Comparison of ENCODE assay signal across 1 cellular context in the genomic region with DNA sequence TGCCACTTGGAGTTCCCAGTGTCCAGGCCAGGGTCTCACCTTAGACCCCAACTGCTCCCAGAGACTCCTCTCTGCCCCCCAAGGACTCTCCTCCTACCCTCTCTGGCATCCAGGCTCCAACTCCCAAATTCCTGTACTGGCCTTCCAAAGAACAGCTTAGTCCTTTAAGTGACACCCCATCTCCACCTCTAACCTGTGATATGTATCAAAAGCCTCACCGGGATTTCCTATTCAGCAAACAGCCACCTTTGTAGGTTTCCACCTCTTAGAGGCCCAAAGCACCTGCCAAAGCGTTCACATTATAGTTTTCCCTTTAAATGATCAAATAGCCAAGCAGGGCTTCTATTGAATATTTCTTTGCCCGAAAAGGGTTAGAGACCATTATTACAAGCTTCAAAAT.
TF ChIP-seq lines count a peak whose summit lies in the region.

No MANE protein-coding gene starts in this region.

TF ChIP-seq in HepG2, 621 proteins besides CTCF, POLR2A, EP300 and RAD21:
- TF ChIP-seq ZNF383 (CRISPR knock-in tag; IDR thresholded peaks at IDR 0.05; ENCODE audit: borderline replicate concordance) (no peak), TCF12 (IDR thresholded peaks at IDR 0.05) (no peak), TCF12 (CRISPR knock-in tag; IDR thresholded peaks at IDR 0.05) (no peak), ZSCAN31 (CRISPR knock-in tag; IDR thresholded peaks at IDR 0.05; ENCODE audit: low read depth) (no peak), TAF1 (CRISPR knock-in tag; IDR thresholded peaks at IDR 0.05) (no peak), ZBTB3 (CRISPR knock-in tag; IDR thresholded peaks at IDR 0.05; ENCODE audit: borderline replicate concordance, low read depth) (no peak), ZKSCAN1 (IDR thresholded peaks at IDR 0.05; ENCODE audit: low read length) (no peak), ZNF83 (CRISPR knock-in tag; IDR thresholded peaks at IDR 0.05; ENCODE audit: borderline replicate concordance) (no peak), MBNL3 (CRISPR knock-in tag; conservative IDR thresholded peaks at IDR 0.05) (no peak), SNAPC2 (CRISPR knock-in tag; IDR thresholded peaks at IDR 0.05) (no peak)
- TF ChIP-seq, protein P1, sequence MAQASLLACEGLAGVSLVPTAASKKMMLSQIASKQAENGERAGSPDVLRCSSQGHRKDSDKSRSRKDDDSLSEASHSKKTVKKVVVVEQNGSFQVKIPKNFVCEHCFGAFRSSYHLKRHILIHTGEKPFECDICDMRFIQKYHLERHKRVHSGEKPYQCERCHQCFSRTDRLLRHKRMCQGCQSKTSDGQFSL (CRISPR knock-in tag; IDR thresholded peaks at IDR 0.05), result no peak
- TF ChIP-seq, protein P2, sequence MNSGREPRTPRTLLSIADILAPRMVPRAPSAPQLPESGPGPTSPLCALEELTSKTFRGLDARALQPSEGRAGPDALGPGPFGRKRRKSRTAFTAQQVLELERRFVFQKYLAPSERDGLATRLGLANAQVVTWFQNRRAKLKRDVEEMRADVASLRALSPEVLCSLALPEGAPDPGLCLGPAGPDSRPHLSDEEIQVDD (CRISPR knock-in tag; IDR thresholded peaks at IDR 0.05; ENCODE audit: borderline replicate concordance), result no peak
- TF ChIP-seq, protein P3, sequence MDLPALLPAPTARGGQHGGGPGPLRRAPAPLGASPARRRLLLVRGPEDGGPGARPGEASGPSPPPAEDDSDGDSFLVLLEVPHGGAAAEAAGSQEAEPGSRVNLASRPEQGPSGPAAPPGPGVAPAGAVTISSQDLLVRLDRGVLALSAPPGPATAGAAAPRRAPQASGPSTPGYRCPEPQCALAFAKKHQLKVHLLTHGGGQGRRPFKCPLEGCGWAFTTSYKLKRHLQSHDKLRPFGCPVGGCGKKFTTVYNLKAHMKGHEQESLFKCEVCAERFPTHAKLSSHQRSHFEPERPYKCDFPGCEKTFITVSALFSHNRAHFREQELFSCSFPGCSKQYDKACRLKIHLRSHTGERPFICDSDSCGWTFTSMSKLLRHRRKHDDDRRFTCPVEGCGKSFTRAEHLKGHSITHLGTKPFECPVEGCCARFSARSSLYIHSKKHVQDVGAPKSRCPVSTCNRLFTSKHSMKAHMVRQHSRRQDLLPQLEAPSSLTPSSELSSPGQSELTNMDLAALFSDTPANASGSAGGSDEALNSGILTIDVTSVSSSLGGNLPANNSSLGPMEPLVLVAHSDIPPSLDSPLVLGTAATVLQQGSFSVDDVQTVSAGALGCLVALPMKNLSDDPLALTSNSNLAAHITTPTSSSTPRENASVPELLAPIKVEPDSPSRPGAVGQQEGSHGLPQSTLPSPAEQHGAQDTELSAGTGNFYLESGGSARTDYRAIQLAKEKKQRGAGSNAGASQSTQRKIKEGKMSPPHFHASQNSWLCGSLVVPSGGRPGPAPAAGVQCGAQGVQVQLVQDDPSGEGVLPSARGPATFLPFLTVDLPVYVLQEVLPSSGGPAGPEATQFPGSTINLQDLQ (CRISPR knock-in tag; IDR thresholded peaks at IDR 0.05), result no peak
- TF ChIP-seq, protein P4, sequence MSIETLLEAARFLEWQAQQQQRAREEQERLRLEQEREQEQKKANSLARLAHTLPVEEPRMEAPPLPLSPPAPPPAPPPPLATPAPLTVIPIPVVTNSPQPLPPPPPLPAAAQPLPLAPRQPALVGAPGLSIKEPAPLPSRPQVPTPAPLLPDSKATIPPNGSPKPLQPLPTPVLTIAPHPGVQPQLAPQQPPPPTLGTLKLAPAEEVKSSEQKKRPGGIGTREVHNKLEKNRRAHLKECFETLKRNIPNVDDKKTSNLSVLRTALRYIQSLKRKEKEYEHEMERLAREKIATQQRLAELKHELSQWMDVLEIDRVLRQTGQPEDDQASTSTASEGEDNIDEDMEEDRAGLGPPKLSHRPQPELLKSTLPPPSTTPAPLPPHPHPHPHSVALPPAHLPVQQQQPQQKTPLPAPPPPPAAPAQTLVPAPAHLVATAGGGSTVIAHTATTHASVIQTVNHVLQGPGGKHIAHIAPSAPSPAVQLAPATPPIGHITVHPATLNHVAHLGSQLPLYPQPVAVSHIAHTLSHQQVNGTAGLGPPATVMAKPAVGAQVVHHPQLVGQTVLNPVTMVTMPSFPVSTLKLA (IDR thresholded peaks at IDR 0.05), result no peak
